In the genomic region with DNA sequence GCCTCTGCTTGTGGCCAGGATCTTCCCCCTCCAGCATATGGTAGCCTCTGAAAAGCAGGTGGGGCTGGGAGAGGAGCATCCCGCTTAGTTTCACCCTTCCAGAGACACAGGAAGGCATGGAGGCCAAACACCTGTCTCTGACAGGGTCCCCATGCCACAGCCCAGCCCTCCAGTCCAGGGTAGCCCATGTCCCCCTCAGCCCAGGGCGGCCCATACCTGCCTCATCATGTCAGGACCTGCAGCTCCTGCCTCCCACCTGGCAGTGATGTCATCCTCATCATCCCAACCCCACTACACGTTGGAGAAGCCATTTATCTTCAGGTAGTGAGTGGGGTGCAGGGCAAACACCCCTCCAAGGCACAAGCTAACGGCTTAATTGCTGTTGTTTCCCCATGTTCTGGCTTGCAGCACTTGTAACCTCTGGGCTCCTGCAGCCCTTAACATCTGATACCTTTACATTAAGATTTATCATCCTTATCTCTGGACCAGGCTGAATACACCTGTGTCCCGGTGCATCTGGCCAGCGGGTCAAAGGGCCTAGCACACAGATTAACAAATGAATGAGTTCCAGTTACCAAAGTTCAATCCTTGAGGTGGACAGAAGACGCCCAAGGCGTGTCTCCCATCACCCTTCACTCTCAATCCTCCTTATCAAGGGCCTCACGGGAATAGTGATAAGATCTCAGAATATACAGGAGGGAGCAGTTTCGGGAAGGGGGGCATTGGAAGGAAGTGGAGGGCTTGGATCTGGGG, we compare ENCODE assay signal across 8 cellular contexts. TPM values are rescaled to one million over a fixed set of nuclear protein-coding genes. Genes with fewer than 3 reads are reported as not detected.
DNase-seq lines count a peak whose midpoint lies in the region; ATAC-seq and TF ChIP-seq lines count a peak whose summit lies in the region.

No MANE protein-coding gene starts in this region.

- no peak overlapping the region for H3K27ac ChIP-seq in coronary artery

- H3K4me3 ChIP-seq in LNCaP clone FGC (ENCODE audit: low read depth, low read length) (peak overlapping the region; percentile 91), coronary artery (peak overlapping the region; percentile 78)

- DNase-seq in CD14-positive monocyte (ENCODE audit: low spot score): no peak
- no peak for DNase-seq in LNCaP clone FGC (ENCODE audit: low read depth)
- DNase-seq in coronary artery (ENCODE audit: low spot score): no peak
- no peak for DNase-seq in DMS53 treated with DMSO at 0.1 percent for 48 hours (lab: John Stamatoyannopoulos, UW; ENCODE audit: unreplicated experiment)
- DNase-seq in NOMO-1 treated with DMSO at 0.1 percent for 48 hours (lab: John Stamatoyannopoulos, UW; ENCODE audit: unreplicated experiment): no peak
- no peak for DNase-seq in 8988T

- H3K4me1 Mint-ChIP-seq in CD14-positive monocyte (peaks cover 29% of the 10 kb centered on the region), nephron (peaks cover 11% of the 10 kb centered on the region)

- H3K27ac Mint-ChIP-seq in CD14-positive monocyte (peak overlapping the region in 1 of 7 donors; percentile 35), nephron (peak overlapping the region; percentile 56 to 74 (median 73))

- TF ChIP-seq CTCF in CD14-positive monocyte (IDR thresholded peaks at IDR 0.05) (no peak), LNCaP clone FGC (IDR thresholded peaks at IDR 0.05; ENCODE audit: control insufficient read depth, extremely low read depth, insufficient read depth) (no peak), coronary artery (IDR thresholded peaks at IDR 0.05) (no peak), nephron (IDR thresholded peaks at IDR 0.05; ENCODE audit: unreplicated experiment in 3 of 3) (no peak)

- peaks cover 0 to 19% (median 5%) of the 10 kb centered on the region in 3 donors for H3K27me3 Mint-ChIP-seq in CD14-positive monocyte (ENCODE audit: low read depth in 3 of 3)
- H3K27me3 Mint-ChIP-seq in nephron (ENCODE audit: low read depth): peaks cover 6% of the 10 kb centered on the region

- peaks cover 0 to 3% (median 0%) of the 10 kb centered on the region in 7 donors for H3K9me3 Mint-ChIP-seq in CD14-positive monocyte
- peaks cover 8% of the 10 kb centered on the region for H3K9me3 Mint-ChIP-seq in nephron

- H3K36me3 Mint-ChIP-seq in CD14-positive monocyte (no peaks in the 10 kb centered on the region), nephron (ENCODE audit: low read depth) (peaks cover 23% of the 10 kb centered on the region)

- intact Hi-C loops in CD14-positive monocyte (cut with micrococcal nuclease): loop anchor here (10.0 kb wide), 1 partner anchor 489 kb away; the partner anchor contains the start of gene CTU1 (in 2 of the 2)

- H3K4me3 Mint-ChIP-seq in CD14-positive monocyte (peak overlapping the region; percentile 84 to 99), nephron (peak overlapping the region; percentile 82 to 88 (median 88))

- no peak for ATAC-seq in GM21723 (IDR thresholded peaks at IDR 0.05; ENCODE audit: unreplicated experiment)

RNA-seq across cellular contexts. Expression of gene ZNF175, which starts 22.2 kb away (rescaled TPM):
- polyA plus RNA-seq in CD14-positive monocyte: under 1 TPM; 0.39 to 0.82 TPM

RNA-seq across cellular contexts. Expression of gene SIGLEC5, which starts 36.9 kb away (rescaled TPM):
- 10 to 100 TPM; 10.2 to 12.6 TPM for polyA plus RNA-seq in CD14-positive monocyte

RNA-seq across cellular contexts. Expression of gene SIGLEC14, which starts 53.3 kb away (rescaled TPM):
- polyA plus RNA-seq in CD14-positive monocyte: 100 to 1,000 TPM in 1 of 2 donors, 10 to 100 TPM in 1; 63.5 to 129 TPM
